8 cellular contexts compared by ENCODE assay signal in the genomic region with DNA sequence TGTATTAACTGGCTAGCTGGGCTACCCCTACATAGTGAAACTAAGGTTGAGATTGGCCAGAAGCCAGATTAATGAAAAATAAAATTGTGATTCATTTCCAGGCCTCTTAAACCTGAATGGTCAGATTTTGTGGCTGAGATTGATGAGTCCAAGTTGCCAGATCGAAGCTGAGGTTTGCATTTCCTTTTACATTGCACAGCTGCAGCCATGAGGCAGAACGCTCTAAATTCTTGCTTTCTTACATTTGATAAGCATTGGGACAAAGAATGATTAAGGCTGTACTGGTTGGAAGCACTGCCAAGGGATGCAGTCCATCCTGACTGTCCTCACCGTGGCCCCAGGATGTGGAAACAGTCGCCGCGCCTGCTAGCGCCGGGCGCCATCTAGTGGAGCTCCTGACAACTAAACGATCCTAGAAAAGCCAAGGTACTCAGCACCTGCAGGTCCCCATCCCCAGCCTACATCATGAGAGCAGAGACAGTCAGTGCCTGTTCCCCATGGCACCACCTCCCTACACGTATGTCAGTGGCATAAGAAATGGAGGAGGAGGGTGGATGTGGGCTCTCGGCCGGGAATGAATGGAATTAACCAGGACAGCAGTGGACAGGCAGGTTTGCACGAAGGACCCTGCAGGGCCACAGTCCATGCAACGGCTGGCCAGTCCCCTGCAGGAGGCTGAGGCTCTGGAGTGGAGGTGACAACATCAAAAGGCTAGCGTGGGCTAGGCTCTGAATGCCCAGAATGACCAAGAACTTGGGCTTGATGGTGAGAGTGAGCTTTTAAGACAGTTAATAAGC. TPM values are rescaled to one million over a fixed set of nuclear protein-coding genes. Genes with fewer than 3 reads are reported as not detected.
DNase-seq lines count a peak whose midpoint lies in the region; ATAC-seq and TF ChIP-seq lines count a peak whose summit lies in the region.

No MANE protein-coding gene starts in this region.

- no peak overlapping the region for H3K27ac ChIP-seq in tibial nerve

- peak in 2 of 3 donors; percentile 34 to 66 for TF ChIP-seq CTCF in omental fat pad (IDR thresholded peaks at IDR 0.05)
- TF ChIP-seq CTCF in tibial nerve (IDR thresholded peaks at IDR 0.05): peak; percentile 74 to 88 (median 81)

- TF ChIP-seq EP300 in tibial nerve (IDR thresholded peaks at IDR 0.05): peak in 1 of 2 donors; percentile 39

- peaks cover 0 to 7% (median 0%) of the 10 kb centered on the region in 4 donors for H3K9me3 ChIP-seq in tibial nerve

- H3K27me3 ChIP-seq in tibial nerve: no peaks in the 10 kb centered on the region

- peaks cover 0 to 82% (median 2%) of the 10 kb centered on the region in 3 donors for H3K36me3 ChIP-seq in tibial nerve

- intact Hi-C loops in activated T-helper 1 cell treated with anti-CD3 and anti-CD28 coated beads, Interleukin-12 subunit alpha, Interleukin-12 subunit beta, Interleukin-2, Interleukin-4 antibody, amounts not matched to agents 30 ng/mL and 10 ng/mL and 1 ng/mL, durations not matched to agents 14 hours and 24 hours and 36 hours (cut with micrococcal nuclease): loop anchor here (1.0 to 5.0 kb wide), 3 partner anchors 321 to 735 kb away; partner anchors contain the start of gene NQO2

- WGBS in tibial nerve, 2 donors: 23 to 33% methylated on average over 15 to 16 of the region's 16 CpGs

- TF ChIP-seq POLR2A in tibial nerve (IDR thresholded peaks at IDR 0.05): no peak

- DNase-seq in Daoy (ENCODE audit: low read depth) (peak; percentile 78), Kasumi-1 (lab: John Stamatoyannopoulos, UW) (peak; percentile 51 to 61), RPMI8226 (peak; percentile 88), fibroblast of the conjunctiva (ENCODE audit: low read depth) (peak; percentile 74), omental fat pad (ENCODE audit: low spot score) (peak; percentile 55), tibial nerve (ENCODE audit: low spot score in 2 of 2) (peak; percentile 49 to 74)
- peak; percentile 38 for DNase-seq in activated T-helper 1 cell treated with anti-CD3 and anti-CD28 coated beads, Interleukin-12 subunit alpha, Interleukin-12 subunit beta, Interleukin-2, Interleukin-4 antibody, amounts not matched to agents 30 ng/mL and 10 ng/mL and 1 ng/mL, durations not matched to agents 14 hours and 24 hours and 36 hours (ENCODE audit: low spot score)

- H3K36me3 Mint-ChIP-seq in activated T-helper 1 cell treated with anti-CD3 and anti-CD28 coated beads, Interleukin-12 subunit alpha, Interleukin-12 subunit beta, Interleukin-2, Interleukin-4 antibody, amounts not matched to agents 30 ng/mL and 10 ng/mL and 1 ng/mL, durations not matched to agents 14 hours and 24 hours and 36 hours (ENCODE audit: low read depth): no peaks in the 10 kb centered on the region

- H3K4me3 ChIP-seq in tibial nerve: no peak overlapping the region

- H3K27me3 Mint-ChIP-seq in activated T-helper 1 cell treated with anti-CD3 and anti-CD28 coated beads, Interleukin-12 subunit alpha, Interleukin-12 subunit beta, Interleukin-2, Interleukin-4 antibody, amounts not matched to agents 30 ng/mL and 10 ng/mL and 1 ng/mL, durations not matched to agents 14 hours and 24 hours and 36 hours (ENCODE audit: insufficient read depth): peaks cover 14% of the 10 kb centered on the region

- H3K27ac Mint-ChIP-seq in activated T-helper 1 cell treated with anti-CD3 and anti-CD28 coated beads, Interleukin-12 subunit alpha, Interleukin-12 subunit beta, Interleukin-2, Interleukin-4 antibody, amounts not matched to agents 30 ng/mL and 10 ng/mL and 1 ng/mL, durations not matched to agents 14 hours and 24 hours and 36 hours: no peak overlapping the region

- peaks cover 0 to 20% (median 5%) of the 10 kb centered on the region in 4 donors for H3K4me1 ChIP-seq in tibial nerve

- no peaks in the 10 kb centered on the region for H3K9me3 Mint-ChIP-seq in activated T-helper 1 cell treated with anti-CD3 and anti-CD28 coated beads, Interleukin-12 subunit alpha, Interleukin-12 subunit beta, Interleukin-2, Interleukin-4 antibody, amounts not matched to agents 30 ng/mL and 10 ng/mL and 1 ng/mL, durations not matched to agents 14 hours and 24 hours and 36 hours

- ATAC-seq in omental fat pad (ENCODE audit: low FRiP score) (peak; percentile 64), HG03378 (IDR thresholded peaks at IDR 0.05; ENCODE audit: unreplicated experiment) (no peak)

- H3K4me3 Mint-ChIP-seq in activated T-helper 1 cell treated with anti-CD3 and anti-CD28 coated beads, Interleukin-12 subunit alpha, Interleukin-12 subunit beta, Interleukin-2, Interleukin-4 antibody, amounts not matched to agents 30 ng/mL and 10 ng/mL and 1 ng/mL, durations not matched to agents 14 hours and 24 hours and 36 hours: no peak overlapping the region

- H3K4me1 Mint-ChIP-seq in activated T-helper 1 cell treated with anti-CD3 and anti-CD28 coated beads, Interleukin-12 subunit alpha, Interleukin-12 subunit beta, Interleukin-2, Interleukin-4 antibody, amounts not matched to agents 30 ng/mL and 10 ng/mL and 1 ng/mL, durations not matched to agents 14 hours and 24 hours and 36 hours (ENCODE audit: low read depth): peaks cover 5% of the 10 kb centered on the region

RNA-seq across cellular contexts. Expression of gene PXDC1, which starts 19.0 kb away (rescaled TPM):
- 81.8 and 103 TPM in 2 replicates for total RNA-seq in Daoy (2014; rRNA removed; shearing (Covaris generic))
- total RNA-seq in activated T-helper 1 cell treated with anti-CD3 and anti-CD28 coated beads, Interleukin-12 subunit alpha, Interleukin-12 subunit beta, Interleukin-2, Interleukin-4 antibody, amounts not matched to agents 30 ng/mL and 10 ng/mL and 1 ng/mL, durations not matched to agents 14 hours and 24 hours and 36 hours: 0.12 and 0.57 TPM in 2 replicates
- total RNA-seq in omental fat pad: 100 to 1,000 TPM; 106 to 205 (median 122) TPM
- 100 to 1,000 TPM in 3 of 4 donors, 10 to 100 TPM in 1; 93.6 to 174 (median 113) TPM for total RNA-seq in tibial nerve

Comparison
In these comparisons a context has a peak if more than half of its experiments do, and no peak if none do; other contexts are left out.
1. DNase-seq: peak in every context shown above with its lines; median percentile 88 in RPMI8226; 78 in Daoy; 74 in fibroblast of the conjunctiva; 62 in tibial nerve; 56 in Kasumi-1; 55 in omental fat pad; 38 in activated T-helper 1 cell treated with anti-CD3 and anti-CD28 coated beads, Interleukin-12 subunit alpha, Interleukin-12 subunit beta, Interleukin-2, Interleukin-4 antibody, amounts not matched to agents 30 ng/mL and 10 ng/mL and 1 ng/mL, durations not matched to agents 14 hours and 24 hours and 36 hours.
2. RNA of gene PXDC1, which starts 19.0 kb away (total RNA-seq): 106 to 205 TPM in omental fat pad, 93.6 to 174 TPM in tibial nerve and 81.8 to 103 TPM in Daoy; 0.12 to 0.57 TPM in activated T-helper 1 cell treated with anti-CD3 and anti-CD28 coated beads, Interleukin-12 subunit alpha, Interleukin-12 subunit beta, Interleukin-2, Interleukin-4 antibody, amounts not matched to agents 30 ng/mL and 10 ng/mL and 1 ng/mL, durations not matched to agents 14 hours and 24 hours and 36 hours; every median in the first group is over 10 times any median in the second.